19 cellular contexts compared by ENCODE assay signal in genomic region chr18:48720655-48721025, GRCh38.
DNase-seq lines count a peak whose midpoint lies in the region; ATAC-seq, FAIRE-seq and TF ChIP-seq lines count a peak whose summit lies in the region.
"Had no signal": no experiment of that assay in that cellular context is flagged by ENCODE, and none has a peak within 500 bp of the region (broad histone marks: within the 10 kb centered on the region; RNA-seq: fewer than 3 reads in every experiment).

No MANE protein-coding gene starts in this region.

- FAIRE-seq in GM12892 (lab: Jason Lieb, UNC): no peak
- FAIRE-seq: H1, RCC 7860 had no signal

- no peak for TF ChIP-seq EP300 in neural cell (conservative IDR thresholded peaks at IDR 0.05; ENCODE audit: poor library complexity, severe bottlenecking)

- peaks cover under 1% of the 10 kb centered on the region for H3K4me1 Mint-ChIP-seq in stimulated activated naive CD8-positive, alpha-beta T cell treated with anti-CD3 and anti-CD28 coated beads, Interleukin-15, amount 100 ng/mL, for 72 hours
- peaks cover 40% of the 10 kb centered on the region for H3K4me1 Mint-ChIP-seq in brain

- no peaks in the 10 kb centered on the region for H3F3A ChIP-seq in neural cell (ENCODE audit: insufficient read depth, low read length, poor library complexity, severe bottlenecking)

- TF ChIP-seq POLR2A in GM12892 (IDR thresholded peaks at IDR 0.05; ENCODE audit: low read depth, low read length): no peak

- no peaks in the 10 kb centered on the region for H3K9me2 ChIP-seq in neural cell (ENCODE audit: insufficient read depth, low read length)

- no peaks in the 10 kb centered on the region for H4K20me1 ChIP-seq in neural cell (ENCODE audit: insufficient read depth)

- peak overlapping the region; percentile 21 to 44 for H3K27ac Mint-ChIP-seq in stimulated activated naive CD8-positive, alpha-beta T cell treated with anti-CD3 and anti-CD28 coated beads, Interleukin-15, amount 100 ng/mL, for 72 hours
- peak overlapping the region in 3 of 5 experiments; percentile 73 to 86 (median 84) for H3K27ac Mint-ChIP-seq in brain
- H3K27ac Mint-ChIP-seq: B cell; CD4-positive, alpha-beta T cell had no signal

- no peak for ATAC-seq in stimulated activated naive CD8-positive, alpha-beta T cell treated with anti-CD3 and anti-CD28 coated beads, Interleukin-15, amount 100 ng/mL, for 72 hours
- ATAC-seq in stimulated activated naive CD8-positive, alpha-beta T cell treated with anti-CD3 and anti-CD28 coated beads, Interleukin-15, Interleukin-2, amounts not matched to agents 100 U/mL and 50 U/mL, for 24 hours: no peak
- ATAC-seq: Right ventricle myocardium inferior had no signal

- H3K4me3 ChIP-seq in neural cell (ENCODE audit: low read length) (peak overlapping the region; percentile 46), ascending aorta (no peak overlapping the region)

- intact Hi-C loops in ascending aorta (cut with DNase I): no loop called here

- peaks cover 3% of the 10 kb centered on the region for H3K36me3 ChIP-seq in neural cell (ENCODE audit: insufficient read depth, low read length)
- no peaks in the 10 kb centered on the region for H3K36me3 ChIP-seq in ascending aorta

- H3K27me3 Mint-ChIP-seq in stimulated activated naive CD8-positive, alpha-beta T cell treated with anti-CD3 and anti-CD28 coated beads, Interleukin-15, amount 100 ng/mL, for 72 hours: peaks cover 2% of the 10 kb centered on the region
- H3K27me3 Mint-ChIP-seq in brain: peaks cover 3% of the 10 kb centered on the region
- H3K27me3 Mint-ChIP-seq: B cell; CD4-positive, alpha-beta T cell had no signal

- H3K4me3 Mint-ChIP-seq in stimulated activated naive CD8-positive, alpha-beta T cell treated with anti-CD3 and anti-CD28 coated beads, Interleukin-15, amount 100 ng/mL, for 72 hours: no peak overlapping the region
- no peak overlapping the region for H3K4me3 Mint-ChIP-seq in brain
- H3K4me3 Mint-ChIP-seq: B cell; CD4-positive, alpha-beta T cell had no signal

- H3K4me2 ChIP-seq in neural cell (ENCODE audit: low read length): no peak overlapping the region

- peak overlapping the region; percentile 44 for H3K9ac ChIP-seq in neural cell (ENCODE audit: low read length)

- no peak for TF ChIP-seq RAD21 in neural cell (conservative IDR thresholded peaks at IDR 0.05)

- TF ChIP-seq CTCF in brain (conservative IDR thresholded peaks at IDR 0.05) (no peak), neural cell (IDR thresholded peaks at IDR 0.05; ENCODE audit: poor library complexity, severe bottlenecking) (no peak), ascending aorta (IDR thresholded peaks at IDR 0.05) (no peak)

- no peaks in the 10 kb centered on the region for H3K9me3 Mint-ChIP-seq in stimulated activated naive CD8-positive, alpha-beta T cell treated with anti-CD3 and anti-CD28 coated beads, Interleukin-15, amount 100 ng/mL, for 72 hours
- peaks cover 0 to 8% (median 2%) of the 10 kb centered on the region in 5 experiments for H3K9me3 Mint-ChIP-seq in brain
- H3K9me3 Mint-ChIP-seq: CD4-positive, alpha-beta T cell had no signal

- no peaks in the 10 kb centered on the region for H3K9me3 ChIP-seq in neural cell (ENCODE audit: low read length)
- H3K9me3 ChIP-seq in ascending aorta: no peaks in the 10 kb centered on the region

- no peaks in the 10 kb centered on the region for H3K79me2 ChIP-seq in neural cell (replicated peaks; ENCODE audit: insufficient read depth, low read length)

- H3K27ac ChIP-seq in neural cell (ENCODE audit: low read length) (peak overlapping the region; percentile 81), ascending aorta (no peak overlapping the region)

- H3K36me3 Mint-ChIP-seq in brain: peaks cover 44% of the 10 kb centered on the region

- H3K4me1 ChIP-seq in ascending aorta: peaks cover 8 to 14% of the 10 kb centered on the region in 2 donors

- H3K27me3 ChIP-seq in neural cell (ENCODE audit: insufficient read depth, low read depth, low read length) (no peaks in the 10 kb centered on the region), ascending aorta (no peaks in the 10 kb centered on the region)

- no peak overlapping the region for H2AFZ ChIP-seq in neural cell (ENCODE audit: low read depth, low read length)

- no peak for DNase-seq in stimulated activated naive CD8-positive, alpha-beta T cell treated with anti-CD3 and anti-CD28 coated beads, Interleukin-15, amount 100 ng/mL, for 72 hours
- DNase-seq in stimulated activated naive CD8-positive, alpha-beta T cell treated with anti-CD3 and anti-CD28 coated beads, Interleukin-15, Interleukin-2, amounts not matched to agents 100 U/mL and 50 U/mL, for 24 hours: no peak
- no peak for DNase-seq in GM12892 (ENCODE audit: insufficient read length)
- DNase-seq in GOT3 (lab: John Stamatoyannopoulos, UW): no peak
- no peak for DNase-seq in ascending aorta (ENCODE audit: low spot score in 2 of 2)
- DNase-seq: CD4-positive, alpha-beta T cell; DMS153; GDM1; KG1; NCI-H187; NCI-H2107; NCI-H510A treated with DMSO at 0.1 percent for 48 hours; NCI-H774 had no signal

TF ChIP-seq in neural cell, 6 proteins besides CTCF, POLR2A, EP300 and RAD21:
- TF ChIP-seq TAF1 (IDR thresholded peaks at IDR 0.05; ENCODE audit: low read depth): no peak
- no peak for TF ChIP-seq SMC3 (conservative IDR thresholded peaks at IDR 0.05; ENCODE audit: poor library complexity)
- TF ChIP-seq POLR2AphosphoS5 (IDR thresholded peaks at IDR 0.05): no peak
- no peak for TF ChIP-seq EZH2 (IDR thresholded peaks at IDR 0.05; ENCODE audit: borderline replicate concordance, insufficient read depth, low read length, poor library complexity, severe bottlenecking)
- TF ChIP-seq MXI1 (conservative IDR thresholded peaks at IDR 0.05; ENCODE audit: poor library complexity, severe bottlenecking): no peak
- no peak for TF ChIP-seq REST (IDR thresholded peaks at IDR 0.05; ENCODE audit: borderline replicate concordance)
